13 cellular contexts compared by ENCODE assay signal in the genomic region with DNA sequence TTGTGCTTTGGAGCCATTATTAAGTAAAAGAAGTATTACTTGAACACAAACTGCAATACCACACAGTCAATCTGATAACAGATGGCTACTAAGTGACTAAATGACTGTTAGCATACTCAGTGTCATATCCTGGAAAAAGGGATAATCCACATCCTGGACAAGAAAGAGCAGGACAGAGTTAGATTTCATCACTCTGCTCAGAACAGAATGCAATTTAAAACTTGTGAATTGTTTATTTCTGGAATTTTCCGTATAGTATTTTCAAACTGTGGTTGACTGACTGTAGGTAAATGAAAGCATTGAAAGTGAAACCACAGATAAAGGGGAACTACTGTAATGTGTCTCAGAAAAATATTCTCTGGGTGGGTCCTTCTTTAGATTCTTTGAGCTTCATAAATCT.
A peak's percentile ranks its signal among the peaks of the same experiment; 100 is the strongest.
DNase-seq lines count a peak whose midpoint lies in the region; ATAC-seq lines count a peak whose summit lies in the region.
"Had no signal": no experiment of that assay in that cellular context is flagged by ENCODE, and none has a peak within 500 bp of the region (broad histone marks: within the 10 kb centered on the region; RNA-seq: fewer than 3 reads in every experiment).

No MANE protein-coding gene starts in this region.

- H3K27me3 Mint-ChIP-seq in activated CD8-positive, alpha-beta memory T cell treated with anti-CD3 and anti-CD28 coated beads, Interleukin-2, amount 10 ng/mL, durations not matched to agents 7 days and 5 days: peaks cover 3% of the 10 kb centered on the region
- no peaks in the 10 kb centered on the region for H3K27me3 Mint-ChIP-seq in stimulated activated naive B cell treated with anti-CD40 and anti-IgM and Interleukin-4, amounts not matched to agents 10 μg/mL and 1 μg/mL and 100 μg/mL, for 72 hours
- H3K27me3 Mint-ChIP-seq in activated T-cell treated with anti-CD3 and anti-CD28 coated beads, Interleukin-2, amount 50 U/mL, for 72 hours (ENCODE audit: low read depth): no peaks in the 10 kb centered on the region
- H3K27me3 Mint-ChIP-seq: activated naive CD4-positive, alpha-beta T cell treated with anti-CD3 and anti-CD28 coated beads, Interleukin-2, amount 10 ng/mL, durations not matched to agents 7 days and 5 days had no signal

- H3K4me3 Mint-ChIP-seq in activated CD8-positive, alpha-beta memory T cell treated with anti-CD3 and anti-CD28 coated beads, Interleukin-2, amount 10 ng/mL, durations not matched to agents 7 days and 5 days: no peak overlapping the region
- H3K4me3 Mint-ChIP-seq in stimulated activated naive B cell treated with anti-CD40 and anti-IgM and Interleukin-4, amounts not matched to agents 10 μg/mL and 1 μg/mL and 100 μg/mL, for 72 hours: peak overlapping the region in 1 of 2 donors; percentile 28
- H3K4me3 Mint-ChIP-seq in activated T-cell treated with anti-CD3 and anti-CD28 coated beads, Interleukin-2, amount 50 U/mL, for 72 hours: no peak overlapping the region
- H3K4me3 Mint-ChIP-seq: activated naive CD4-positive, alpha-beta T cell treated with anti-CD3 and anti-CD28 coated beads, Interleukin-2, amount 10 ng/mL, durations not matched to agents 7 days and 5 days had no signal

- H3K27ac Mint-ChIP-seq in activated CD8-positive, alpha-beta memory T cell treated with anti-CD3 and anti-CD28 coated beads, Interleukin-2, amount 10 ng/mL, durations not matched to agents 7 days and 5 days: no peak overlapping the region
- no peak overlapping the region for H3K27ac Mint-ChIP-seq in stimulated activated naive B cell treated with anti-CD40 and anti-IgM and Interleukin-4, amounts not matched to agents 10 μg/mL and 1 μg/mL and 100 μg/mL, for 72 hours
- no peak overlapping the region for H3K27ac Mint-ChIP-seq in activated T-cell treated with anti-CD3 and anti-CD28 coated beads, Interleukin-2, amount 50 U/mL, for 72 hours
- H3K27ac Mint-ChIP-seq: activated naive CD4-positive, alpha-beta T cell treated with anti-CD3 and anti-CD28 coated beads, Interleukin-2, amount 10 ng/mL, durations not matched to agents 7 days and 5 days had no signal

- ATAC-seq in activated CD8-positive, alpha-beta memory T cell treated with anti-CD3 and anti-CD28 coated beads, Interleukin-2, amount 10 ng/mL, durations not matched to agents 7 days and 5 days: peak; percentile 66
- peak; percentile 95 for ATAC-seq in HG02759 (IDR thresholded peaks at IDR 0.05; ENCODE audit: unreplicated experiment)
- peak; percentile 89 for ATAC-seq in HG03460 (IDR thresholded peaks at IDR 0.05; ENCODE audit: unreplicated experiment)
- peak; percentile 86 for ATAC-seq in stimulated activated naive B cell treated with anti-CD40 and anti-IgM and Interleukin-4, amounts not matched to agents 10 μg/mL and 1 μg/mL and 100 μg/mL, for 72 hours (replicated peaks)
- ATAC-seq in activated T-cell treated with anti-CD3 and anti-CD28 coated beads, Interleukin-2, amount 50 U/mL, for 72 hours (replicated peaks in 1 of 2): no peak
- ATAC-seq: HCT116, mucosa of descending colon had no signal

- DNase-seq in activated CD8-positive, alpha-beta memory T cell treated with anti-CD3 and anti-CD28 coated beads, Interleukin-2, amount 10 ng/mL, durations not matched to agents 7 days and 5 days: no peak
- DNase-seq in activated CD8-positive, alpha-beta memory T cell treated with anti-CD3 and anti-CD28 coated beads for 24 hours: no peak
- no peak for DNase-seq in stimulated activated naive B cell treated with anti-CD40 and anti-IgM and Interleukin-4, amounts not matched to agents 10 μg/mL and 1 μg/mL and 100 μg/mL, for 72 hours
- DNase-seq in activated T-cell treated with anti-CD3 and anti-CD28 coated beads, Interleukin-2, amount 50 U/mL, for 72 hours: no peak
- no peak for DNase-seq in H4 (ENCODE audit: low spot score)
- no peak for DNase-seq in NCI-H345 treated with DMSO at 0.1 percent for 48 hours (lab: John Stamatoyannopoulos, UW; ENCODE audit: unreplicated experiment)
- DNase-seq: activated CD4-positive, alpha-beta T cell treated with anti-CD3 and anti-CD28 coated beads for 48 hours; activated naive CD4-positive, alpha-beta T cell treated with anti-CD3 and anti-CD28 coated beads, Interleukin-2, amount 10 ng/mL, durations not matched to agents 7 days and 5 days; hippocampal formation; mucosa of descending colon had no signal

- H3K4me1 Mint-ChIP-seq in activated CD8-positive, alpha-beta memory T cell treated with anti-CD3 and anti-CD28 coated beads, Interleukin-2, amount 10 ng/mL, durations not matched to agents 7 days and 5 days: peaks cover 7% of the 10 kb centered on the region
- peaks cover 7 to 18% of the 10 kb centered on the region in 2 donors for H3K4me1 Mint-ChIP-seq in stimulated activated naive B cell treated with anti-CD40 and anti-IgM and Interleukin-4, amounts not matched to agents 10 μg/mL and 1 μg/mL and 100 μg/mL, for 72 hours
- H3K4me1 Mint-ChIP-seq in activated T-cell treated with anti-CD3 and anti-CD28 coated beads, Interleukin-2, amount 50 U/mL, for 72 hours (ENCODE audit: low read depth): no peaks in the 10 kb centered on the region

- CTCF ChIA-PET in activated CD8-positive, alpha-beta memory T cell treated with anti-CD3 and anti-CD28 coated beads, Interleukin-2, amount 10 ng/mL, durations not matched to agents 7 days and 5 days (lab: Charles Lee): no interaction called here

- peaks cover 5% of the 10 kb centered on the region for H3K9me3 Mint-ChIP-seq in activated CD8-positive, alpha-beta memory T cell treated with anti-CD3 and anti-CD28 coated beads, Interleukin-2, amount 10 ng/mL, durations not matched to agents 7 days and 5 days (ENCODE audit: low read depth)
- H3K9me3 Mint-ChIP-seq in stimulated activated naive B cell treated with anti-CD40 and anti-IgM and Interleukin-4, amounts not matched to agents 10 μg/mL and 1 μg/mL and 100 μg/mL, for 72 hours: peaks cover 11 to 18% of the 10 kb centered on the region in 2 donors
- peaks cover 6% of the 10 kb centered on the region in 2 donors for H3K9me3 Mint-ChIP-seq in activated T-cell treated with anti-CD3 and anti-CD28 coated beads, Interleukin-2, amount 50 U/mL, for 72 hours

- peaks cover 6% of the 10 kb centered on the region for H3K36me3 Mint-ChIP-seq in activated CD8-positive, alpha-beta memory T cell treated with anti-CD3 and anti-CD28 coated beads, Interleukin-2, amount 10 ng/mL, durations not matched to agents 7 days and 5 days
- peaks cover 13 to 22% of the 10 kb centered on the region in 2 donors for H3K36me3 Mint-ChIP-seq in stimulated activated naive B cell treated with anti-CD40 and anti-IgM and Interleukin-4, amounts not matched to agents 10 μg/mL and 1 μg/mL and 100 μg/mL, for 72 hours
- peaks cover 5 to 7% of the 10 kb centered on the region in 2 donors for H3K36me3 Mint-ChIP-seq in activated T-cell treated with anti-CD3 and anti-CD28 coated beads, Interleukin-2, amount 50 U/mL, for 72 hours (ENCODE audit: insufficient read depth in 2 of 2)
- H3K36me3 Mint-ChIP-seq: activated naive CD4-positive, alpha-beta T cell treated with anti-CD3 and anti-CD28 coated beads, Interleukin-2, amount 10 ng/mL, durations not matched to agents 7 days and 5 days had no signal

Comparison
In these comparisons a context has a peak if more than half of its experiments do, and no peak if none do; other contexts are left out.
1. ATAC-seq: peak in activated CD8-positive, alpha-beta memory T cell treated with anti-CD3 and anti-CD28 coated beads, Interleukin-2, amount 10 ng/mL, durations not matched to agents 7 days and 5 days (single experiment), HG02759 (single experiment), HG03460 (single experiment) and stimulated activated naive B cell treated with anti-CD40 and anti-IgM and Interleukin-4, amounts not matched to agents 10 μg/mL and 1 μg/mL and 100 μg/mL, for 72 hours (2 of 2); none in activated T-cell treated with anti-CD3 and anti-CD28 coated beads, Interleukin-2, amount 50 U/mL, for 72 hours (0 of 2).